In the genomic region with DNA sequence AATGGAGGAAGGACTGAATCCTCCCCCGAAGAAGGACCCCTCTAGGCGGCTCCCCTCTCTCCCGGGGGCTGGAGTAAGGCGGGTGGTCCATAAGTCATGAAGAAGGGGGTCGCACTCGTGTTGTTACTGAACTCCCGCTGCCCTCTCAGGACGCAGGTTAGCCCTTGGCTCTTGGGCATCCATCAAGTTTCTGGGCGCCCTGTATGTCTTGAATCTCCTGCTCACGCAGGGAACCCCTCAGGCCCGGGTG, we compare ENCODE assay signal across 8 cellular contexts. TPM values are rescaled to one million over a fixed set of nuclear protein-coding genes. Genes with fewer than 3 reads are reported as not detected.
DNase-seq lines count a peak whose midpoint lies in the region; ATAC-seq and TF ChIP-seq lines count a peak whose summit lies in the region.

No MANE protein-coding gene starts in this region.

- H3K4me3 Mint-ChIP-seq in activated CD4-positive, alpha-beta memory T cell treated with anti-CD3 and anti-CD28 coated beads for 36 hours, result peak overlapping the region; percentile 90

- POLR2A ChIA-PET in activated CD4-positive, alpha-beta memory T cell treated with anti-CD3 and anti-CD28 coated beads for 36 hours (lab: Charles Lee), result interaction anchor here (1.1 to 13.5 kb wide), 2 partner anchors 11 to 18 kb away, joined by 3 to 202 read pairs; a partner anchor contains a TSS

- no peaks in the 10 kb centered on the region for H3K27me3 ChIP-seq in H7 (ENCODE audit: control insufficient read depth, insufficient read depth, low read length)
- H3K27me3 ChIP-seq in foreskin keratinocyte, result no peaks in the 10 kb centered on the region

- intact Hi-C loops in activated CD4-positive, alpha-beta memory T cell treated with anti-CD3 and anti-CD28 coated beads for 36 hours (cut with micrococcal nuclease), result no loop called here

- no peak for ATAC-seq in foreskin keratinocyte
- ATAC-seq in GM21528 (IDR thresholded peaks at IDR 0.05; ENCODE audit: low FRiP score, unreplicated experiment), result no peak

- H3K27me3 Mint-ChIP-seq in activated CD4-positive, alpha-beta memory T cell treated with anti-CD3 and anti-CD28 coated beads for 36 hours, result no peaks in the 10 kb centered on the region

- peaks cover 16% of the 10 kb centered on the region for H3K4me1 ChIP-seq in foreskin keratinocyte

- H3K27ac Mint-ChIP-seq in activated CD4-positive, alpha-beta memory T cell treated with anti-CD3 and anti-CD28 coated beads for 36 hours, result peak overlapping the region; percentile 89

- peaks cover 36% of the 10 kb centered on the region for H3K36me3 ChIP-seq in H7 (replicated peaks; ENCODE audit: control insufficient read depth, insufficient read depth, low read length)

- H3K36me3 Mint-ChIP-seq in activated CD4-positive, alpha-beta memory T cell treated with anti-CD3 and anti-CD28 coated beads for 36 hours, result peaks cover 31% of the 10 kb centered on the region

- DNase-seq in H7 (no peak), foreskin keratinocyte (peak in 1 of 2 donors; percentile 24), skeletal muscle cell (ENCODE audit: low read depth) (no peak), activated gamma-delta T cell treated with Interleukin-2 at 50 U/mL for 16 hours (no peak), EL (no peak), DMS 273 (lab: John Stamatoyannopoulos, UW; ENCODE audit: unreplicated experiment) (no peak)
- DNase-seq in activated CD4-positive, alpha-beta memory T cell treated with anti-CD3 and anti-CD28 coated beads for 36 hours, result no peak

- H3K4me1 Mint-ChIP-seq in activated CD4-positive, alpha-beta memory T cell treated with anti-CD3 and anti-CD28 coated beads for 36 hours (ENCODE audit: low read depth), result peaks cover 28% of the 10 kb centered on the region

- CTCF ChIA-PET in activated CD4-positive, alpha-beta memory T cell treated with anti-CD3 and anti-CD28 coated beads for 36 hours (lab: Charles Lee), result interaction anchor here (10.0 to 16.9 kb wide), 2 partner anchors 17 to 19 kb away, joined by 122 to 632 read pairs; a partner anchor contains a TSS

- H3K9me3 Mint-ChIP-seq in activated CD4-positive, alpha-beta memory T cell treated with anti-CD3 and anti-CD28 coated beads for 36 hours, result no peaks in the 10 kb centered on the region

- peak overlapping the region; percentile 90 for H3K4me3 ChIP-seq in H7 (ENCODE audit: insufficient read depth, low read depth, low read length)
- H3K4me3 ChIP-seq in skeletal muscle cell (ENCODE audit: low read depth, low read length), result peak overlapping the region; percentile 89

- H3K27ac ChIP-seq in foreskin keratinocyte, result peak overlapping the region; percentile 94

- TF ChIP-seq CTCF in foreskin keratinocyte (conservative IDR thresholded peaks at IDR 0.05), result no peak

RNA-seq across cellular contexts. Expression of a gene that starts 0.9 kb away (rescaled TPM):
- total RNA-seq in H7 (2014; rRNA removed; shearing (Covaris generic)), result 159 and 216 TPM in 2 replicates
- total RNA-seq in activated CD4-positive, alpha-beta memory T cell treated with anti-CD3 and anti-CD28 coated beads for 36 hours, result 10 to 100 TPM; 83.0 to 83.9 TPM
- total RNA-seq in foreskin keratinocyte, result 77.9 and 82.6 TPM in 2 replicates
- 74.6 and 77.3 TPM in 2 replicates for polyA plus RNA-seq in foreskin keratinocyte

RNA-seq across cellular contexts. Expression of a gene that starts 16.1 kb away (rescaled TPM):
- 10.9 and 12.5 TPM in 2 replicates for total RNA-seq in H7 (2014; rRNA removed; shearing (Covaris generic))
- total RNA-seq in activated CD4-positive, alpha-beta memory T cell treated with anti-CD3 and anti-CD28 coated beads for 36 hours, result 1 to 10 TPM; 3.4 to 4.0 TPM
- 3.4 and 3.6 TPM in 2 replicates for total RNA-seq in foreskin keratinocyte
- polyA plus RNA-seq in foreskin keratinocyte, result 2.0 and 2.1 TPM in 2 replicates

RNA-seq across cellular contexts. Expression of a gene that starts 18.7 kb away (rescaled TPM):
- 15.6 and 21.4 TPM in 2 replicates for total RNA-seq in H7 (2014; rRNA removed; shearing (Covaris generic))
- 1 to 10 TPM; 9.1 to 9.5 TPM for total RNA-seq in activated CD4-positive, alpha-beta memory T cell treated with anti-CD3 and anti-CD28 coated beads for 36 hours
- total RNA-seq in foreskin keratinocyte, result 11.2 and 17.1 TPM in 2 replicates
- polyA plus RNA-seq in foreskin keratinocyte, result 17.7 and 19.4 TPM in 2 replicates

RNA-seq across cellular contexts. Expression of a gene that starts 24.9 kb away (rescaled TPM):
- 778 and 823 TPM in 2 replicates for total RNA-seq in H7 (2014; rRNA removed; shearing (Covaris generic))
- total RNA-seq in activated CD4-positive, alpha-beta memory T cell treated with anti-CD3 and anti-CD28 coated beads for 36 hours, result 1,000 to 10,000 TPM; 2,357 to 2,419 TPM
- 1,328 and 1,341 TPM in 2 replicates for total RNA-seq in foreskin keratinocyte
- 1,847 and 1,895 TPM in 2 replicates for polyA plus RNA-seq in foreskin keratinocyte

RNA-seq across cellular contexts. Expression of a gene that starts 27.1 kb away (rescaled TPM):
- 209 and 284 TPM in 2 replicates for total RNA-seq in H7 (2014; rRNA removed; shearing (Covaris generic))
- 1 to 10 TPM; 4.9 to 6.6 TPM for total RNA-seq in activated CD4-positive, alpha-beta memory T cell treated with anti-CD3 and anti-CD28 coated beads for 36 hours
- total RNA-seq in foreskin keratinocyte, result 160 and 161 TPM in 2 replicates
- 160 and 161 TPM in 2 replicates for polyA plus RNA-seq in foreskin keratinocyte
